ENCODE assay signal across 8 cellular contexts in genomic region chr6:2857580-2858337, GRCh38. TPM values are rescaled to one million over a fixed set of nuclear protein-coding genes. Genes with fewer than 3 reads are reported as not detected.
A peak's percentile ranks its signal among the peaks of the same experiment; 100 is the strongest.
DNase-seq lines count a peak whose midpoint lies in the region; ATAC-seq and TF ChIP-seq lines count a peak whose summit lies in the region.

No MANE protein-coding gene starts in this region.

- CTCF ChIA-PET in activated naive CD4-positive, alpha-beta T cell treated with anti-CD3 and anti-CD28 coated beads for 36 hours (lab: Charles Lee), result interaction anchor here (0.6 to 2.6 kb wide), 15 partner anchors 10 to 133 kb away, joined by 3 to 15 read pairs (median 4); no protein-coding TSS in a partner anchor

- H3K36me3 Mint-ChIP-seq in activated naive CD4-positive, alpha-beta T cell treated with anti-CD3 and anti-CD28 coated beads for 36 hours (ENCODE audit: low read depth), result peaks cover 5% of the 10 kb centered on the region

- H3K27me3 Mint-ChIP-seq in activated naive CD4-positive, alpha-beta T cell treated with anti-CD3 and anti-CD28 coated beads for 36 hours (ENCODE audit: low read depth), result no peaks in the 10 kb centered on the region

- peak overlapping the region; percentile 100 for H3K27ac Mint-ChIP-seq in activated naive CD4-positive, alpha-beta T cell treated with anti-CD3 and anti-CD28 coated beads for 36 hours

- TF ChIP-seq CTCF in GM13976 (IDR thresholded peaks at IDR 0.05; ENCODE audit: borderline replicate concordance, control extremely low read depth, extremely low read depth, insufficient read depth, missing control alignments), result no peak

- H3K4me3 Mint-ChIP-seq in activated naive CD4-positive, alpha-beta T cell treated with anti-CD3 and anti-CD28 coated beads for 36 hours, result peak overlapping the region; percentile 91

- H3K4me1 Mint-ChIP-seq in activated naive CD4-positive, alpha-beta T cell treated with anti-CD3 and anti-CD28 coated beads for 36 hours (ENCODE audit: low read depth), result peaks cover 85% of the 10 kb centered on the region

- peaks cover 3% of the 10 kb centered on the region for H3K9me3 Mint-ChIP-seq in activated naive CD4-positive, alpha-beta T cell treated with anti-CD3 and anti-CD28 coated beads for 36 hours

- ATAC-seq in HG02763 (IDR thresholded peaks at IDR 0.05; ENCODE audit: unreplicated experiment), result peak; percentile 46

- in situ Hi-C loops in GM13976 (cut with MboI; ENCODE audit: low sequenced_read_pairs, unreplicated experiment), result no loop called here

- DNase-seq in GM13976 (ENCODE audit: low spot score) (peak; percentile 80), RPMI7951 (ENCODE audit: low read depth) (peak; percentile 85), inferior parietal cortex (ENCODE audit: extremely low spot score) (peak; percentile 30), NCI-H82 treated with DMSO at 0.1 percent for 48 hours (lab: John Stamatoyannopoulos, UW; ENCODE audit: unreplicated experiment) (no peak), AG08395 (ENCODE audit: low spot score) (no peak)
- peak; percentile 94 for DNase-seq in activated naive CD4-positive, alpha-beta T cell treated with anti-CD3 and anti-CD28 coated beads for 36 hours
- peak; percentile 63 to 77 for DNase-seq in stimulated activated CD4-positive, alpha-beta T cell treated with anti-CD3 and anti-CD28 coated beads, Interleukin-4, amount 100 ng/mL, for 48 hours (ENCODE audit: low read depth in 2 of 2)

- intact Hi-C loops in activated naive CD4-positive, alpha-beta T cell treated with anti-CD3 and anti-CD28 coated beads for 36 hours (cut with micrococcal nuclease), result loop anchor here (1.0 to 5.0 kb wide), 7 partner anchors 15 to 350 kb away; partner anchors contain the start of genes RIPK1 and WRNIP1

RNA-seq across cellular contexts. Expression of gene SERPINB1, which starts 16.1 kb away (rescaled TPM):
- 25.1 and 37.7 TPM in 2 replicates for total RNA-seq in RPMI7951 (2014; rRNA removed; shearing (Covaris generic))
- total RNA-seq in activated naive CD4-positive, alpha-beta T cell treated with anti-CD3 and anti-CD28 coated beads for 36 hours, result 100 to 1,000 TPM; 200 to 208 TPM

RNA-seq across cellular contexts. Expression of gene SERPINB9, which starts 45.4 kb away (rescaled TPM):
- 0.10 and 0.12 TPM in 2 replicates for total RNA-seq in RPMI7951 (2014; rRNA removed; shearing (Covaris generic))
- total RNA-seq in activated naive CD4-positive, alpha-beta T cell treated with anti-CD3 and anti-CD28 coated beads for 36 hours, result 10 to 100 TPM; 72.2 to 75.8 TPM

Comparison
In these comparisons a context has a peak if more than half of its experiments do, and no peak if none do; other contexts are left out.
1. DNase-seq: peak in GM13976 (single experiment), RPMI7951 (single experiment), activated naive CD4-positive, alpha-beta T cell treated with anti-CD3 and anti-CD28 coated beads for 36 hours (single experiment), inferior parietal cortex (single experiment) and stimulated activated CD4-positive, alpha-beta T cell treated with anti-CD3 and anti-CD28 coated beads, Interleukin-4, amount 100 ng/mL, for 48 hours (2 of 2); none in NCI-H82 treated with DMSO at 0.1 percent for 48 hours (single experiment) and AG08395 (single experiment).
2. RNA of gene SERPINB9, which starts 45.4 kb away (total RNA-seq): 72.2 to 75.8 TPM in activated naive CD4-positive, alpha-beta T cell treated with anti-CD3 and anti-CD28 coated beads for 36 hours; 0.10 to 0.12 TPM in RPMI7951; every median in the first group is over 10 times any median in the second.